Comparison of ENCODE assay signal across 14 cellular contexts in genomic region chr5:140239461-140239860, GRCh38.
DNase-seq lines count a peak whose midpoint lies in the region; ATAC-seq, FAIRE-seq and TF ChIP-seq lines count a peak whose summit lies in the region.
"Had no signal": no experiment of that assay in that cellular context is flagged by ENCODE, and none has a peak within 500 bp of the region (broad histone marks: within the 10 kb centered on the region; RNA-seq: fewer than 3 reads in every experiment).

No MANE protein-coding gene starts in this region.

- peak; percentile 6 for ATAC-seq in GM19025 (IDR thresholded peaks at IDR 0.05; ENCODE audit: low read depth, unreplicated experiment)

- H3K9ac ChIP-seq in kidney (ENCODE audit: low read length in 2 of 2): peak overlapping the region in 1 of 2 donors; percentile 12

- H3K27ac ChIP-seq in RWPE1 (peak overlapping the region; percentile 87), kidney (ENCODE audit: low read depth in 2 of 2, low read length in 2 of 2) (peak overlapping the region; percentile 16 to 94), stomach (peak overlapping the region; percentile 65 to 82 (median 79)), tibial artery (peak overlapping the region in 1 of 2 donors; percentile 12)
- H3K27ac ChIP-seq: C4-2B had no signal

- POLR2A ChIA-PET in RWPE1 (lab: Yijun Ruan, JAX; ENCODE audit: low non-redundant PET): interaction anchor here (0.6 kb wide), 1 partner anchor 107 kb away, joined by 3 read pairs; the partner anchor contains the start of gene HBEGF

- H3K27me3 ChIP-seq in stomach: no peaks in the 10 kb centered on the region
- no peaks in the 10 kb centered on the region for H3K27me3 ChIP-seq in tibial artery

- intact Hi-C loops in kidney (cut with DNase I) (no loop called here), stomach (cut with DNase I; ENCODE audit: low total_unique reads) (loop anchor here (10.0 kb wide), 1 partner anchor 55 kb away; no protein-coding TSS in a partner anchor), tibial artery (cut with DNase I; ENCODE audit: low total_unique reads) (no loop called here)

- H3K4me1 ChIP-seq in kidney (ENCODE audit: control insufficient read depth in 1 of 2, insufficient read depth in 1 of 2, low read depth in 1 of 2, low read length in 2 of 2) (peaks cover 37% of the 10 kb centered on the region in 2 donors), stomach (peaks cover 84 to 100% (median 93%) of the 10 kb centered on the region in 4 donors), tibial artery (peaks cover 0 to 32% (median 27%) of the 10 kb centered on the region in 4 donors)

- H3K36me3 ChIP-seq in kidney (ENCODE audit: control insufficient read depth in 1 of 2, insufficient read depth in 2 of 2, low read length in 2 of 2): peaks cover 5 to 6% of the 10 kb centered on the region in 2 donors
- peaks cover 6 to 38% (median 23%) of the 10 kb centered on the region in 4 donors for H3K36me3 ChIP-seq in stomach
- H3K36me3 ChIP-seq in tibial artery: peaks cover 0 to 7% (median 0%) of the 10 kb centered on the region in 3 donors

- H3K4me3 ChIP-seq in kidney (ENCODE audit: low read length in 2 of 2) (no peak overlapping the region), stomach (no peak overlapping the region), tibial artery (no peak overlapping the region)

- CTCF ChIA-PET in RWPE1 (lab: Yijun Ruan, JAX): interaction anchor here (0.6 to 1.4 kb wide), 4 partner anchors 18 to 164 kb away, joined by 4 to 7 read pairs (median 4); no protein-coding TSS in a partner anchor

- DNase-seq in RWPE1 (ENCODE audit: low spot score) (no peak), kidney (no peak), stomach (no peak), GM19238 (ENCODE audit: insufficient read length, low spot score) (no peak), tibial artery (no peak), SIG-M5 treated with dmso at 0.1 percent for 504 hours (lab: John Stamatoyannopoulos, UW; ENCODE audit: unreplicated experiment) (no peak)
- DNase-seq: GF-D8, GOT3, NCI-H1105 treated with DMSO at 0.1 percent for 48 hours, NCI-H187 treated with DMSO at 0.1 percent for 48 hours, NCI-H2171 had no signal

- FAIRE-seq in kidney (lab: Jason Lieb, UNC): no peak
- FAIRE-seq: GM12892 had no signal

- 59 to 79% (median 62%) methylated on average over 3 to 5 of the region's 5 CpGs for WGBS in stomach, 5 donors

- H3K9me3 ChIP-seq in kidney (ENCODE audit: control insufficient read depth in 1 of 2, low read length in 2 of 2) (no peaks in the 10 kb centered on the region), stomach (no peaks in the 10 kb centered on the region), tibial artery (no peaks in the 10 kb centered on the region)

- no peak for TF ChIP-seq CTCF in RWPE1 (conservative IDR thresholded peaks at IDR 0.05; ENCODE audit: low read depth)
- no peak for TF ChIP-seq CTCF in kidney (IDR thresholded peaks at IDR 0.05; ENCODE audit: borderline replicate concordance, extremely low read depth, insufficient read depth)
- no peak for TF ChIP-seq CTCF in stomach (IDR thresholded peaks at IDR 0.05)
- no peak for TF ChIP-seq CTCF in tibial artery (IDR thresholded peaks at IDR 0.05)

- TF ChIP-seq POLR2A in stomach (IDR thresholded peaks at IDR 0.05): no peak

- TF ChIP-seq EP300 in stomach (IDR thresholded peaks at IDR 0.05): no peak
